8 cellular contexts compared by ENCODE assay signal in genomic region chr1:232415481-232415880, GRCh38.
DNase-seq lines count a peak whose midpoint lies in the region; ATAC-seq, FAIRE-seq and TF ChIP-seq lines count a peak whose summit lies in the region.
"Not testable (repeated sequence)": the region's sequence is repeated elsewhere in the genome, so short reads cannot be mapped to it uniquely, and the experiment has no call there.

No MANE protein-coding gene starts in this region.

- peak; percentile 67 for ATAC-seq in RWPE2 (ENCODE audit: low read depth)

- H2BK120ac ChIP-seq in trophoblast cell (ENCODE audit: insufficient read depth, low read length, poor library complexity) = not testable (repeated sequence)

- WGBS in mammary epithelial cell (ENCODE audit: low coverage, missing lambda C conversion rate) = 48% methylated on average over 6 of the region's 10 CpGs
- WGBS in trophoblast cell (ENCODE audit: extremely low coverage, insufficient coverage, insufficient read length) = no CpG with 5 or more reads among the region's 10 CpGs

- not testable (repeated sequence) for H4K8ac ChIP-seq in trophoblast cell (ENCODE audit: low read depth, low read length)

- peak overlapping the region; percentile 6 for H2BK12ac ChIP-seq in trophoblast cell (ENCODE audit: low read length)

- H3K18ac ChIP-seq in trophoblast cell (ENCODE audit: low read length) = not testable (repeated sequence)

- not testable (repeated sequence) for H3K9me3 ChIP-seq in RWPE2 (ENCODE audit: severe bottlenecking); mammary epithelial cell (replicated peaks; ENCODE audit: insufficient read depth, low read length); keratinocyte (ENCODE audit: control insufficient read depth, low read depth, low read length); trophoblast cell (ENCODE audit: insufficient read depth, low read depth, low read length); tibial artery

- not testable (repeated sequence) for H3K23ac ChIP-seq in trophoblast cell (ENCODE audit: low read length)

- H2AFZ ChIP-seq in mammary epithelial cell (ENCODE audit: low read depth, low read length) (peak overlapping the region; percentile 86), keratinocyte (ENCODE audit: control insufficient read depth, low read length) (peak overlapping the region; percentile 43)
- not testable (repeated sequence) for H2AFZ ChIP-seq in trophoblast cell (ENCODE audit: insufficient read depth, low read length, poor library complexity)

- CTCF ChIA-PET in mammary epithelial cell (lab: Charles Lee; ENCODE audit: low non-redundant PET) = not testable (repeated sequence)

- intact Hi-C loops in mammary epithelial cell (cut with micrococcal nuclease); tibial artery (cut with DNase I; ENCODE audit: low total_unique reads): not testable (repeated sequence)

- H3K27me3 ChIP-seq in RWPE2 (ENCODE audit: insufficient read depth, poor library complexity, severe bottlenecking); mammary epithelial cell (ENCODE audit: insufficient read depth, low read length); keratinocyte (ENCODE audit: control insufficient read depth, extremely low read depth, insufficient read depth, low read length); trophoblast cell (ENCODE audit: insufficient read depth, low read length); tibial artery: not testable (repeated sequence)

- not testable (repeated sequence) for H4K20me1 ChIP-seq in mammary epithelial cell (ENCODE audit: insufficient read depth, low read length); keratinocyte (ENCODE audit: control insufficient read depth, extremely low read depth, insufficient read depth, low read length)

- H3K36me3 ChIP-seq in RWPE2 (ENCODE audit: low read depth); mammary epithelial cell (ENCODE audit: insufficient read depth, low read length); keratinocyte (ENCODE audit: control insufficient read depth in 2 of 2, extremely low read depth in 1 of 2, insufficient read depth in 2 of 2, low read length in 2 of 2): not testable (repeated sequence)
- H3K36me3 ChIP-seq in trophoblast cell (ENCODE audit: control insufficient read depth in 1 of 2, insufficient read depth in 2 of 2, low read length in 2 of 2) = peaks cover 15 to 33% of the 10 kb centered on the region in 2 experiments
- peaks cover 0 to 20% (median 13%) of the 10 kb centered on the region in 3 donors for H3K36me3 ChIP-seq in tibial artery

- not testable (repeated sequence) for H4K91ac ChIP-seq in trophoblast cell (ENCODE audit: low read depth, low read length)

- in situ Hi-C loops in Caki2 (cut with HindIII; ENCODE audit: low pct_unique_long_range_greater_than_20kb, low sequenced_read_pairs); mammary epithelial cell (cut with MboI; ENCODE audit: low sequenced_read_pairs in 2 of 2): not testable (repeated sequence)

- H3K4me2 ChIP-seq in mammary epithelial cell (ENCODE audit: insufficient read depth, low read depth, low read length) (peak overlapping the region; percentile 34), keratinocyte (ENCODE audit: control insufficient read depth, extremely low read depth, insufficient read depth, low read depth, low read length) (peak overlapping the region; percentile 60)
- H3K4me2 ChIP-seq in trophoblast cell (ENCODE audit: low read length) = not testable (repeated sequence)

- not testable (repeated sequence) for H3K79me2 ChIP-seq in mammary epithelial cell (ENCODE audit: insufficient read depth, low read length); keratinocyte (ENCODE audit: control insufficient read depth, insufficient read depth, low read length); trophoblast cell (ENCODE audit: control insufficient read depth, insufficient read depth, low read length, poor library complexity)

- not testable (repeated sequence) for TF ChIP-seq CTCF in RWPE2 (IDR thresholded peaks at IDR 0.05; ENCODE audit: poor library complexity, severe bottlenecking); mammary epithelial cell (conservative IDR thresholded peaks at IDR 0.05 in 1 of 2, IDR thresholded peaks at IDR 0.05 in 1 of 2; ENCODE audit: extremely low read depth in 1 of 2, insufficient read depth in 1 of 2, low read depth in 1 of 2, low read length in 2 of 2); epithelial cell of proximal tubule (conservative IDR thresholded peaks at IDR 0.05; ENCODE audit: low read depth, low read length); keratinocyte (optimal IDR thresholded peaks at IDR 0.05 in 1 of 3, IDR thresholded peaks at IDR 0.05 in 1 of 3, conservative IDR thresholded peaks at IDR 0.05 in 1 of 3; ENCODE audit: extremely low read depth in 1 of 3, insufficient read depth in 2 of 3, low read length in 3 of 3); tibial artery (IDR thresholded peaks at IDR 0.05)

- H3K79me1 ChIP-seq in trophoblast cell (ENCODE audit: low read length) = not testable (repeated sequence)

- FAIRE-seq in keratinocyte (lab: Jason Lieb, UNC) = not testable (repeated sequence)

- not testable (repeated sequence) for BruUV-seq in mammary epithelial cell (replicated peaks; lab: Mats Ljungman, UMichigan)

- H3K9ac ChIP-seq in mammary epithelial cell (ENCODE audit: insufficient read depth, low read length); trophoblast cell (ENCODE audit: low read length): not testable (repeated sequence)
- peak overlapping the region; percentile 35 for H3K9ac ChIP-seq in keratinocyte (ENCODE audit: control insufficient read depth, extremely low read depth, insufficient read depth, low read length)

- dilution Hi-C loops in mammary epithelial cell (cut with HindIII; ENCODE audit: low sequenced_read_pairs); keratinocyte (cut with MboI; ENCODE audit: extremely low pct_ligation_motif_present, low sequenced_read_pairs): not testable (repeated sequence)

- DNase-seq in Caki2 (ENCODE audit: low read depth) (peak; percentile 54), LHCN-M2 (ENCODE audit: low read depth) (peak; percentile 31), mammary epithelial cell (peak; percentile 48), epithelial cell of proximal tubule (ENCODE audit: low read depth) (peak; percentile 16), tibial artery (peak in 1 of 2 donors; percentile 74)
- DNase-seq in RWPE2 (ENCODE audit: low spot score); keratinocyte (ENCODE audit: low read depth, low spot score); trophoblast cell: not testable (repeated sequence)

- not testable (repeated sequence) for H3K9me1 ChIP-seq in keratinocyte (ENCODE audit: control insufficient read depth, extremely low read depth, insufficient read depth, low read length)

- not testable (repeated sequence) for H2BK5ac ChIP-seq in trophoblast cell (ENCODE audit: low read depth, low read length, poor library complexity)

- H3K27ac ChIP-seq in RWPE2 (ENCODE audit: poor library complexity, severe bottlenecking); mammary epithelial cell (ENCODE audit: insufficient read depth, low read depth, low read length); keratinocyte (ENCODE audit: control insufficient read depth, insufficient read depth, low read length); trophoblast cell (ENCODE audit: low read depth, low read length): not testable (repeated sequence)
- peak overlapping the region; percentile 52 to 54 for H3K27ac ChIP-seq in tibial artery

- not testable (repeated sequence) for H3K4me3 ChIP-seq in RWPE2 (ENCODE audit: severe bottlenecking); mammary epithelial cell (replicated peaks in 1 of 3; ENCODE audit: insufficient read depth in 1 of 3, low read depth in 2 of 3, low read length in 3 of 3); trophoblast cell (ENCODE audit: low read depth, low read length)
- peak overlapping the region; percentile 18 for H3K4me3 ChIP-seq in epithelial cell of proximal tubule (ENCODE audit: low read depth, low read length)
- H3K4me3 ChIP-seq in keratinocyte (ENCODE audit: control insufficient read depth in 2 of 3, extremely low read depth in 1 of 3, insufficient read depth in 2 of 3, low read depth in 1 of 3, low read length in 3 of 3) = peak overlapping the region in 1 of 3 experiments; percentile 9
- H3K4me3 ChIP-seq in tibial artery = peak overlapping the region; percentile 42 to 48

- not testable (repeated sequence) for H3K4ac ChIP-seq in trophoblast cell (ENCODE audit: low read depth, low read length)

- H3K14ac ChIP-seq in trophoblast cell (ENCODE audit: low read length) = not testable (repeated sequence)

- not testable (repeated sequence) for H2AK5ac ChIP-seq in trophoblast cell (ENCODE audit: low read length)

- H4K12ac ChIP-seq in trophoblast cell (ENCODE audit: low read depth, low read length) = not testable (repeated sequence)

- not testable (repeated sequence) for H3K4me1 ChIP-seq in RWPE2 (ENCODE audit: insufficient read depth, poor library complexity, severe bottlenecking)
- H3K4me1 ChIP-seq in mammary epithelial cell (ENCODE audit: insufficient read depth, low read length) (peaks cover 16% of the 10 kb centered on the region), keratinocyte (ENCODE audit: control insufficient read depth, extremely low read depth, insufficient read depth, low read length) (peaks cover 14% of the 10 kb centered on the region), trophoblast cell (ENCODE audit: control insufficient read depth in 1 of 2, insufficient read depth in 2 of 2, low read length in 2 of 2) (peaks cover 13% of the 10 kb centered on the region in 2 experiments), tibial artery (peaks cover 0 to 20% (median 5%) of the 10 kb centered on the region in 4 donors)
